ENCODE assay signal across 16 cellular contexts in genomic region chr2:232525796-232526195, GRCh38. TPM values are rescaled to one million over a fixed set of nuclear protein-coding genes. Genes with fewer than 3 reads are reported as not detected.
DNase-seq lines count a peak whose midpoint lies in the region; ATAC-seq and TF ChIP-seq lines count a peak whose summit lies in the region.
"Had no signal": no experiment of that assay in that cellular context is flagged by ENCODE, and none has a peak within 500 bp of the region (broad histone marks: within the 10 kb centered on the region; RNA-seq: fewer than 3 reads in every experiment).

Gene CHRND (plus strand): TSS chr2:232526160. CDS start chr2:232526216, 56 bp downstream.

- H3K4me3 Mint-ChIP-seq in neural crest cell: peak within 1 kb of the TSS; percentile 54

- DNase-seq in DMS 273 treated with DMSO at 0.1 percent for 48 hours (lab: John Stamatoyannopoulos, UW) (peak; percentile 88), NCI-H2227 treated with DMSO at 0.1 percent for 48 hours (lab: John Stamatoyannopoulos, UW) (peak; percentile 20), glomerular visceral epithelial cell (ENCODE audit: extremely low spot score) (peak; percentile 15), neural crest cell (ENCODE audit: low read depth, low spot score) (no peak), NOMO-1 treated with dmso at 0.1 percent for 144 hours (lab: John Stamatoyannopoulos, UW; ENCODE audit: unreplicated experiment) (no peak), middle frontal gyrus (ENCODE audit: extremely low spot score, low spot score) (no peak), germinal center (ENCODE audit: low spot score) (no peak)
- DNase-seq: activated CD4-positive, alpha-beta T cell treated with anti-CD3 and anti-CD28 coated beads, Interleukin-2, amount 50 U/mL, for 4 hours; brain microvascular endothelial cell; effector memory CD8-positive, alpha-beta T cell; foreskin keratinocyte; Kasumi-1; NCI-H2029; transverse colon had no signal

- H3K4me1 Mint-ChIP-seq in neural crest cell: peaks cover 9% of the 10 kb centered on the region

- ATAC-seq in HG03457 (IDR thresholded peaks at IDR 0.05; ENCODE audit: unreplicated experiment): no peak
- ATAC-seq: effector memory CD8-positive, alpha-beta T cell; foreskin keratinocyte had no signal

- no peak within 1 kb of the TSS for H3K27ac Mint-ChIP-seq in neural crest cell (ENCODE audit: unreplicated experiment)
- H3K27ac Mint-ChIP-seq: effector memory CD8-positive, alpha-beta T cell had no signal

- TF ChIP-seq CTCF in neural crest cell (conservative IDR thresholded peaks at IDR 0.05): no peak

- peaks cover 44% of the 10 kb centered on the region for H3K27me3 Mint-ChIP-seq in neural crest cell (ENCODE audit: low read depth)

- no peaks in the 10 kb centered on the region for H3K36me3 Mint-ChIP-seq in neural crest cell (ENCODE audit: low read depth)

- no peaks in the 10 kb centered on the region for H3K9me3 Mint-ChIP-seq in neural crest cell
- H3K9me3 Mint-ChIP-seq: effector memory CD8-positive, alpha-beta T cell had no signal

RNA-seq across cellular contexts. Expression of gene CHRND, which starts in this region (rescaled TPM):
- total RNA-seq in neural crest cell: 4.1 and 5.8 TPM in 2 replicates
- total RNA-seq: foreskin keratinocyte; T-helper 2 cell treated with Interferon-gamma antibody and Interleukin-4, amounts not matched to agents 100 ng/mL and 5 ng/mL, for 36 hours; transverse colon had no signal

Comparison
In these comparisons a context has a peak if more than half of its experiments do, and no peak if none do; other contexts are left out.
1. DNase-seq: peak in DMS 273 treated with DMSO at 0.1 percent for 48 hours (single experiment), NCI-H2227 treated with DMSO at 0.1 percent for 48 hours (single experiment) and glomerular visceral epithelial cell (single experiment); none in neural crest cell (single experiment), NOMO-1 treated with dmso at 0.1 percent for 144 hours (single experiment), middle frontal gyrus (single experiment) and germinal center (single experiment).